Comparison of ENCODE assay signal across 22 cellular contexts in genomic region chr4:123640271-123640670, GRCh38.
DNase-seq lines count a peak whose midpoint lies in the region; ATAC-seq and TF ChIP-seq lines count a peak whose summit lies in the region.
"Had no signal": no experiment of that assay in that cellular context is flagged by ENCODE, and none has a peak within 500 bp of the region (broad histone marks: within the 10 kb centered on the region; RNA-seq: fewer than 3 reads in every experiment).

No MANE protein-coding gene starts in this region.

- H3K27me3 ChIP-seq in SK-N-SH (ENCODE audit: insufficient read depth) (no peaks in the 10 kb centered on the region), PC-9 (ENCODE audit: insufficient read depth, low read depth) (no peaks in the 10 kb centered on the region), neural progenitor cell (no peaks in the 10 kb centered on the region), testis (no peaks in the 10 kb centered on the region)
- H3K27me3 ChIP-seq: right lobe of liver had no signal

- H3K4me3 ChIP-seq in SK-N-SH (ENCODE audit: low read depth in 2 of 2, low read length in 1 of 2) = no peak overlapping the region
- no peak overlapping the region for H3K4me3 ChIP-seq in PC-9
- no peak overlapping the region for H3K4me3 ChIP-seq in cardiac fibroblast (replicated peaks in 1 of 2; ENCODE audit: low read depth in 2 of 2, low read length in 2 of 2)
- no peak overlapping the region for H3K4me3 ChIP-seq in neural progenitor cell
- H3K4me3 ChIP-seq in testis = no peak overlapping the region
- H3K4me3 ChIP-seq: GM23338, K562, lung, right lobe of liver had no signal

- H3K27ac ChIP-seq in SK-N-SH (ENCODE audit: low read depth in 2 of 2, low read length in 1 of 2) (no peak overlapping the region), PC-9 (peak overlapping the region; percentile 68), neural progenitor cell (no peak overlapping the region), testis (no peak overlapping the region)
- H3K27ac ChIP-seq: 22Rv1, right lobe of liver had no signal

- CTCF ChIA-PET in SK-N-SH (lab: Yijun Ruan, JAX) = no interaction called here
- CTCF ChIA-PET in PC-9 (lab: Charles Lee) = no interaction called here

- H3K36me3 ChIP-seq in SK-N-SH (replicated peaks in 1 of 2; ENCODE audit: control insufficient read depth in 1 of 2, insufficient read depth in 2 of 2, low read length in 1 of 2) (no peaks in the 10 kb centered on the region), PC-9 (ENCODE audit: low read depth) (no peaks in the 10 kb centered on the region), neural progenitor cell (no peaks in the 10 kb centered on the region), testis (ENCODE audit: low read depth, missing control alignments) (no peaks in the 10 kb centered on the region)
- H3K36me3 ChIP-seq: right lobe of liver had no signal

- no peak overlapping the region for H3K4me3 Mint-ChIP-seq in neural progenitor cell
- H3K4me3 Mint-ChIP-seq: activated naive CD4-positive, alpha-beta T cell treated with anti-CD3 and anti-CD28 coated beads for 36 hours; GM23338; neural crest cell had no signal

- no peak for TF ChIP-seq RAD21 in SK-N-SH (IDR thresholded peaks at IDR 0.05; ENCODE audit: low read length)

- no peak for TF ChIP-seq POLR2A in testis (IDR thresholded peaks at IDR 0.05)

- H3K4me1 ChIP-seq in SK-N-SH (ENCODE audit: control insufficient read depth in 1 of 2, insufficient read depth in 2 of 2, low read depth in 1 of 2, low read length in 1 of 2) (no peaks in the 10 kb centered on the region), PC-9 (replicated peaks; ENCODE audit: insufficient read depth) (no peaks in the 10 kb centered on the region), neural progenitor cell (peaks cover 27% of the 10 kb centered on the region), testis (no peaks in the 10 kb centered on the region)
- H3K4me1 ChIP-seq: right lobe of liver had no signal

- ATAC-seq in SK-N-SH treated with all-trans-retinoic acid at 6 μM for 48 hours (no peak), HG03378 (IDR thresholded peaks at IDR 0.05; ENCODE audit: unreplicated experiment) (no peak)
- ATAC-seq: GM23338, K562, Panc1, right lobe of liver had no signal

- no peak for DNase-seq in SK-N-SH
- DNase-seq in PC-9 = peak in 1 of 2 experiments; percentile 86
- DNase-seq in cardiac fibroblast (ENCODE audit: low read depth in 2 of 2) = peak; percentile 33 to 80
- no peak for DNase-seq in neural progenitor cell (ENCODE audit: low spot score)
- DNase-seq in testis = no peak
- DNase-seq in stimulated activated CD4-positive, alpha-beta T cell treated with anti-CD3 and anti-CD28 coated beads, Interleukin-4, amount 100 ng/mL, for 4 hours = no peak
- DNase-seq: activated CD4-positive, alpha-beta T cell treated with anti-CD3 and anti-CD28 coated beads, Interleukin-2, amount 50 U/mL, for 4 hours; activated naive CD4-positive, alpha-beta T cell treated with anti-CD3 and anti-CD28 coated beads for 36 hours; cerebellar nuclear complex; erythroblast; GF-D8; NCI-H1417 treated with DMSO at 0.1 percent for 48 hours; right lobe of liver; stimulated activated naive CD4-positive, alpha-beta T cell treated with Interleukin-2 at 50 U/mL for 16 hours had no signal

- H3K4me1 Mint-ChIP-seq in neural progenitor cell = peaks cover 25% of the 10 kb centered on the region

- peaks cover 6% of the 10 kb centered on the region for H3K27me3 Mint-ChIP-seq in neural progenitor cell (ENCODE audit: insufficient read depth, low read depth)

- no TSS peak for BruUV-seq in PC-9 (replicated peaks; lab: Mats Ljungman, UMichigan)

- no peaks in the 10 kb centered on the region for H3F3A ChIP-seq in SK-N-SH (replicated peaks; ENCODE audit: insufficient read depth)
- peaks cover 9% of the 10 kb centered on the region; the same call in 1 of the 2 replicates for H3F3A ChIP-seq in PC-9 (ENCODE audit: insufficient read depth, low read depth)
- H3F3A ChIP-seq in neural progenitor cell (ENCODE audit: low read depth) = no peaks in the 10 kb centered on the region

- POLR2A ChIA-PET in SK-N-SH (lab: Yijun Ruan, JAX) (no interaction called here), PC-9 (lab: Charles Lee; ENCODE audit: unreplicated experiment) (no interaction called here)

- H3K9me3 ChIP-seq in SK-N-SH = no peaks in the 10 kb centered on the region
- H3K9me3 ChIP-seq in PC-9 (ENCODE audit: insufficient read depth, low read depth) = peaks cover 10% of the 10 kb centered on the region; the same call in 1 of the 2 replicates
- no peaks in the 10 kb centered on the region for H3K9me3 ChIP-seq in neural progenitor cell (ENCODE audit: low read depth)
- H3K9me3 ChIP-seq in testis = no peaks in the 10 kb centered on the region
- H3K9me3 ChIP-seq: right lobe of liver had no signal

- H3K27ac Mint-ChIP-seq in neural progenitor cell = peak overlapping the region; percentile 65
- H3K27ac Mint-ChIP-seq: activated naive CD4-positive, alpha-beta T cell treated with anti-CD3 and anti-CD28 coated beads for 36 hours; GM23338 had no signal

- peaks cover 36% of the 10 kb centered on the region for H3K9me3 Mint-ChIP-seq in neural progenitor cell

- H3K9ac ChIP-seq in SK-N-SH = no peak overlapping the region
- no peak overlapping the region for H3K9ac ChIP-seq in neural progenitor cell

- no peak for TF ChIP-seq EP300 in SK-N-SH (IDR thresholded peaks at IDR 0.05; ENCODE audit: borderline replicate concordance in 1 of 2, low read depth in 1 of 2, low read length in 1 of 2)

- H3K4me2 ChIP-seq in SK-N-SH (no peak overlapping the region), PC-9 (no peak overlapping the region), neural progenitor cell (no peak overlapping the region)
- H3K4me2 ChIP-seq: GM23338 had no signal

- H3K36me3 Mint-ChIP-seq in neural progenitor cell = peaks cover 19% of the 10 kb centered on the region

- intact Hi-C loops in PC-9 (cut with micrococcal nuclease; ENCODE audit: unreplicated experiment) (no loop called here), testis (cut with DNase I; ENCODE audit: low total_unique reads) (no loop called here)

- H2AFZ ChIP-seq in SK-N-SH (ENCODE audit: low read depth) (no peak overlapping the region), PC-9 (no peak overlapping the region), neural progenitor cell (replicated peaks) (no peak overlapping the region)
- H2AFZ ChIP-seq: GM23338 had no signal

- TF ChIP-seq CTCF in SK-N-SH (IDR thresholded peaks at IDR 0.05) (no peak), PC-9 (conservative IDR thresholded peaks at IDR 0.05) (no peak), cardiac fibroblast (IDR thresholded peaks at IDR 0.05; ENCODE audit: low read depth, low read length) (no peak), neural progenitor cell (IDR thresholded peaks at IDR 0.05) (no peak), testis (IDR thresholded peaks at IDR 0.05) (no peak)

- H4K20me1 ChIP-seq in SK-N-SH (ENCODE audit: insufficient read depth) = no peaks in the 10 kb centered on the region
- H4K20me1 ChIP-seq in PC-9 (ENCODE audit: insufficient read depth) = no peaks in the 10 kb centered on the region
- no peaks in the 10 kb centered on the region for H4K20me1 ChIP-seq in neural progenitor cell (ENCODE audit: low read depth)

- no peaks in the 10 kb centered on the region for H3K9me2 ChIP-seq in SK-N-SH
- no peaks in the 10 kb centered on the region for H3K9me2 ChIP-seq in PC-9 (ENCODE audit: insufficient read depth)

- H3K79me2 ChIP-seq in SK-N-SH (ENCODE audit: insufficient read depth) = no peaks in the 10 kb centered on the region
- no peaks in the 10 kb centered on the region for H3K79me2 ChIP-seq in PC-9 (ENCODE audit: low read depth)
- H3K79me2 ChIP-seq in neural progenitor cell (ENCODE audit: low read depth) = no peaks in the 10 kb centered on the region

TF ChIP-seq in SK-N-SH, 30 proteins besides CTCF, POLR2A, EP300 and RAD21:
- 0 out of 2 replicates have a peak, but pooled peaks have one; percentile 4 for TF ChIP-seq FOSL2 (IDR thresholded peaks at IDR 0.05; ENCODE audit: borderline replicate concordance, low read depth)
- TF ChIP-seq NFIC (IDR thresholded peaks at IDR 0.05; ENCODE audit: borderline replicate concordance) = no peak
- TF ChIP-seq JUND (IDR thresholded peaks at IDR 0.05) = 0 out of 2 replicates have a peak, but pooled peaks have one; percentile 24

TF ChIP-seq in SK-N-SH treated with all-trans-retinoic acid at 6 μM for 48 hours, 23 proteins besides CTCF, POLR2A, EP300 and RAD21 (continues in another document):
- TF ChIP-seq ZNF70 (CRISPR knock-in tag; IDR thresholded peaks at IDR 0.05) (no peak), PPARA (CRISPR knock-in tag; IDR thresholded peaks at IDR 0.05; ENCODE audit: borderline replicate concordance) (no peak), SNAI2 (CRISPR knock-in tag; IDR thresholded peaks at IDR 0.05) (no peak), CSRNP3 (CRISPR knock-in tag; IDR thresholded peaks at IDR 0.05) (no peak), GLIS3 (CRISPR knock-in tag; IDR thresholded peaks at IDR 0.05) (no peak), ZNF565 (CRISPR knock-in tag; conservative IDR thresholded peaks at IDR 0.05; ENCODE audit: low read depth) (no peak), ZNF8 (CRISPR knock-in tag; IDR thresholded peaks at IDR 0.05) (no peak), ZFP30 (CRISPR knock-in tag; IDR thresholded peaks at IDR 0.05) (no peak), TOX (CRISPR knock-in tag; IDR thresholded peaks at IDR 0.05; ENCODE audit: borderline replicate concordance) (no peak), ESRRG (CRISPR knock-in tag; IDR thresholded peaks at IDR 0.05) (no peak)
- TF ChIP-seq, protein P1, sequence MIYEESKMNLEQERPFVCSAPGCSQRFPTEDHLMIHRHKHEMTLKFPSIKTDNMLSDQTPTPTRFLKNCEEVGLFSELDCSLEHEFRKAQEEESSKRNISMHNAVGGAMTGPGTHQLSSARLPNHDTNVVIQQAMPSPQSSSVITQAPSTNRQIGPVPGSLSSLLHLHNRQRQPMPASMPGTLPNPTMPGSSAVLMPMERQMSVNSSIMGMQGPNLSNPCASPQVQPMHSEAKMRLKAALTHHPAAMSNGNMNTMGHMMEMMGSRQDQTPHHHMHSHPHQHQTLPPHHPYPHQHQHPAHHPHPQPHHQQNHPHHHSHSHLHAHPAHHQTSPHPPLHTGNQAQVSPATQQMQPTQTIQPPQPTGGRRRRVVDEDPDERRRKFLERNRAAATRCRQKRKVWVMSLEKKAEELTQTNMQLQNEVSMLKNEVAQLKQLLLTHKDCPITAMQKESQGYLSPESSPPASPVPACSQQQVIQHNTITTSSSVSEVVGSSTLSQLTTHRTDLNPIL (CRISPR knock-in tag; IDR thresholded peaks at IDR 0.05; ENCODE audit: low read depth) = no peak

Comparison
In these comparisons a context has a peak if more than half of its experiments do, and no peak if none do; other contexts are left out.
1. DNase-seq: peak in cardiac fibroblast (2 of 2); none in SK-N-SH (single experiment), neural progenitor cell (single experiment), testis (single experiment) and stimulated activated CD4-positive, alpha-beta T cell treated with anti-CD3 and anti-CD28 coated beads, Interleukin-4, amount 100 ng/mL, for 4 hours (0 of 2).